ENCODE assay signal across 24 cellular contexts in the genomic region with DNA sequence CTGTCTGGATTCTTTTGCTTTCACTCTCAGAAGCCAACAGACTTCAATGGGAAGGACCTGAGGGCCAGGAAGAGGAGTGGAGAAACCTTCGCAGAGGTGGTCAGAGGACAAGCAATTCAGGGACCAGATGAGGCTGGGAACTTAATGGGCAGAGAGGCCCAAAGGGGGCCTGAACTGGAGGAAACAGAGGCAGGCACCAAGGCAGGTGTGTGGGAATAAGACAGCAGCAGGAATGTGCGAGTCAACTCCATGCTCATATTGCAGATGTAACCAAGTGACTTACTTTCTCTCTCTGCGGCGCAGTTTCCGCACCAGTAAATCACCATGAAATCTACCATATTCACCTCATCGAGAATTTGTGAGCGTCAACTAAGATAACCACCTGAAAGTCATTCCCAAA.
"Had no signal": no experiment of that assay in that cellular context is flagged by ENCODE, and none has a peak within 500 bp of the region (broad histone marks: within the 10 kb centered on the region; RNA-seq: fewer than 3 reads in every experiment).

No MANE protein-coding gene starts in this region.

- H3K36me3 Mint-ChIP-seq: T-cell had no signal

- H3K27ac Mint-ChIP-seq: T-cell had no signal

- H3K27ac ChIP-seq: RWPE1 had no signal

- H3K4me1 Mint-ChIP-seq: T-cell had no signal

- DNase-seq: KBM-7; MV-4-11; NCI-H1048; NCI-H1105; NCI-H1417; NCI-H1436 treated with DMSO at 0.1 percent for 48 hours; NCI-H1694; NCI-H187 treated with DMSO at 0.1 percent for 48 hours; NCI-H2081; NCI-H2171; NCI-H226; NCI-H446; NCI-H510A; NCI-H524 treated with DMSO at 0.1 percent for 48 hours; NCI-H69; NCI-H774; NK-92 treated with Interleukin-12 subunit alpha and Interleukin-12 subunit beta, amount 100 ng/mL, for 24 hours; PC-3; SHP77; SK-N-SH; SW 1271; T-cell had no signal

- H3K9ac ChIP-seq: SK-N-SH had no signal

- H3K9me3 ChIP-seq: SK-N-SH had no signal

- H3K4me3 Mint-ChIP-seq: T-cell had no signal

- H3K27me3 Mint-ChIP-seq: T-cell had no signal

- ATAC-seq: Panc1, PC-3, T-cell had no signal

- H3K4me2 ChIP-seq: SK-N-SH had no signal
